ENCODE assay signal across 13 cellular contexts in the genomic region with DNA sequence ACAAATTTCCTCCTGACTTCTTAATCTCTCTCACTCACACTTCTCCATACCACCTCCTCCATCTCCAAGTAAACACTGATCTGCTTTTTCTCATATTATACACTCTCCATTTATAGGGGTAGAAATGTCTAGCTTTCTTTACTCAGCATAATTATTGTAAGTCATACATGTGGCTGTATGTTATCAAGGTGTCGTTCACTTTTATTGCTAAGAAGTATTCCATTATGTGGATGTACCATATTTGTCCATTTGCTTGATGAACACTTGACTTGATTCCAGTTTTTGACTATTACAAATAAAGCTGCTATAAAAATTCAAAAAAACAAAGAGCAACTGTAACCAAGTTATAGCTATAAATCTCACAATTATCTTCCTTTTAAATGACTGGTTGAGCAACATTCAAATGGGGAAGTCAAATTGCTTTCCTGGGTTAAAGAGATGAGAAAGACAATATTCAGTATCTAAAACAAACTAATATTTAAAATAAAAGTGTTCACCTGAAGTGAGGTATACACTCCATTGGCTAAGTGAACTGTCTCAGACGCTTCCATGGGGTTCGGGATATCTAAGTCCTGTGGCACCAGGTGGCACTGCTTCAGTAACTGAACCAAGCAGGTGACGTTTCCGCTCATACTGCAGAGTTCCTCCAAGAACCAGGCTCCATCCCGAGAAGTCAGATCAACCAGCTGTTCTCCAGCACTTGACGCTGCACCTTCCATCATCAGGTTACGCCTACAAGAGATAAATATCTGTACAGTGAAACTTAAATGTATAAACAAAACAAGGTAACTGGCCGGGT.
"Had no signal": no experiment of that assay in that cellular context is flagged by ENCODE, and none has a peak within 500 bp of the region (broad histone marks: within the 10 kb centered on the region; RNA-seq: fewer than 3 reads in every experiment).

No MANE protein-coding gene starts in this region.

- H3K27ac ChIP-seq: epithelial cell of prostate, gastrocnemius medialis, heart right ventricle, left ventricle myocardium inferior had no signal

- H3K9me3 ChIP-seq: gastrocnemius medialis, heart right ventricle, left ventricle myocardium inferior had no signal

- H3K4me1 Mint-ChIP-seq: nephron progenitor cell had no signal

- ATAC-seq: activated CD8-positive, alpha-beta memory T cell treated with anti-CD3 and anti-CD28 coated beads, Interleukin-2, amount 10 ng/mL, durations not matched to agents 7 days and 5 days; heart right ventricle; stimulated activated naive CD8-positive, alpha-beta T cell treated with anti-CD3 and anti-CD28 coated beads, Interleukin-15, Interleukin-2, amounts not matched to agents 100 U/mL and 50 U/mL, for 24 hours had no signal

- H3K4me3 ChIP-seq: gastrocnemius medialis, heart right ventricle, left ventricle myocardium inferior had no signal

- H3K27me3 Mint-ChIP-seq: activated CD8-positive, alpha-beta memory T cell treated with anti-CD3 and anti-CD28 coated beads, Interleukin-2, amount 10 ng/mL, durations not matched to agents 7 days and 5 days had no signal

- H3K4me1 ChIP-seq: gastrocnemius medialis, heart right ventricle, left ventricle myocardium inferior had no signal

- H3K27me3 ChIP-seq: gastrocnemius medialis, heart right ventricle had no signal

- H3K9me3 Mint-ChIP-seq: nephron progenitor cell had no signal

- H3K4me3 Mint-ChIP-seq: activated CD8-positive, alpha-beta memory T cell treated with anti-CD3 and anti-CD28 coated beads, Interleukin-2, amount 10 ng/mL, durations not matched to agents 7 days and 5 days; nephron progenitor cell had no signal

- H3K27ac Mint-ChIP-seq: activated CD8-positive, alpha-beta memory T cell treated with anti-CD3 and anti-CD28 coated beads, Interleukin-2, amount 10 ng/mL, durations not matched to agents 7 days and 5 days had no signal

- DNase-seq: activated CD4-positive, alpha-beta T cell treated with anti-CD3 and anti-CD28 coated beads for 1 hour; activated CD4-positive, alpha-beta T cell treated with anti-CD3 and anti-CD28 coated beads, Interleukin-2, amount 50 U/mL, for 48 hours; activated CD8-positive, alpha-beta memory T cell treated with anti-CD3 and anti-CD28 coated beads, Interleukin-2, amount 10 ng/mL, durations not matched to agents 7 days and 5 days; cortex of kidney; effector CD8-positive, alpha-beta T cell; gastrocnemius medialis; heart right ventricle; left ventricle myocardium inferior; mesenchymal stem cell; nephron progenitor cell; stimulated activated CD4-positive, alpha-beta T cell treated with anti-CD3 and anti-CD28 coated beads, Interleukin-12 subunit alpha, Interleukin-12 subunit beta, amount 100 ng/mL, for 4 hours; stimulated activated naive CD8-positive, alpha-beta T cell treated with anti-CD3 and anti-CD28 coated beads, Interleukin-15, Interleukin-2, amounts not matched to agents 100 U/mL and 50 U/mL, for 24 hours had no signal
